Comparison of ENCODE assay signal across 11 cellular contexts in genomic region chr5:154288145-154288544, GRCh38.
A peak's percentile ranks its signal among the peaks of the same experiment; 100 is the strongest.
DNase-seq lines count a peak whose midpoint lies in the region; ATAC-seq and TF ChIP-seq lines count a peak whose summit lies in the region.
"Had no signal": no experiment of that assay in that cellular context is flagged by ENCODE, and none has a peak within 500 bp of the region (broad histone marks: within the 10 kb centered on the region; RNA-seq: fewer than 3 reads in every experiment).

No MANE protein-coding gene starts in this region.

- DNase-seq in GM03348 (ENCODE audit: low spot score): peak; percentile 63
- no peak for DNase-seq in central memory CD8-positive, alpha-beta T cell (ENCODE audit: low spot score in 2 of 2)
- DNase-seq in iris pigment epithelial cell (ENCODE audit: low read depth): peak; percentile 76
- DNase-seq in sigmoid colon: peak; percentile 85
- DNase-seq in activated CD4-positive, alpha-beta T cell treated with anti-CD3 and anti-CD28 coated beads for 48 hours: no peak
- DNase-seq in SKM-1 (lab: John Stamatoyannopoulos, UW; ENCODE audit: unreplicated experiment): no peak
- no peak for DNase-seq in COLO829 (ENCODE audit: low spot score)
- DNase-seq: CD8-positive, alpha-beta memory T cell; NCI-H510A had no signal

- H3K9me3 Mint-ChIP-seq in central memory CD8-positive, alpha-beta T cell: no peaks in the 10 kb centered on the region
- H3K9me3 Mint-ChIP-seq: CD8-positive, alpha-beta memory T cell had no signal

- no peak for TF ChIP-seq EP300 in sigmoid colon (IDR thresholded peaks at IDR 0.05)

- H3K36me3 ChIP-seq in sigmoid colon: no peaks in the 10 kb centered on the region

- peaks cover 33% of the 10 kb centered on the region for H3K4me1 Mint-ChIP-seq in central memory CD8-positive, alpha-beta T cell

- 64 to 88% methylated on average over 2 of the region's 2 CpGs for WGBS in sigmoid colon, 2 donors

- no peaks in the 10 kb centered on the region for H3K9me3 ChIP-seq in sigmoid colon

- intact Hi-C loops in sigmoid colon (cut with DNase I): no loop called here

- peaks cover 0 to 43% (median 34%) of the 10 kb centered on the region in 4 donors for H3K4me1 ChIP-seq in sigmoid colon

- TF ChIP-seq POLR2A in sigmoid colon (IDR thresholded peaks at IDR 0.05): no peak

- no peak for TF ChIP-seq CTCF in sigmoid colon (IDR thresholded peaks at IDR 0.05)

- peaks cover 2% of the 10 kb centered on the region for H3K36me3 Mint-ChIP-seq in central memory CD8-positive, alpha-beta T cell (ENCODE audit: insufficient read depth)

- no peak overlapping the region for H3K4me3 ChIP-seq in sigmoid colon

- H3K27ac Mint-ChIP-seq in central memory CD8-positive, alpha-beta T cell (ENCODE audit: low read depth): peak overlapping the region; percentile 1

- no peaks in the 10 kb centered on the region for H3K27me3 Mint-ChIP-seq in central memory CD8-positive, alpha-beta T cell
- H3K27me3 Mint-ChIP-seq: CD8-positive, alpha-beta memory T cell had no signal

- H3K27ac ChIP-seq in sigmoid colon: peak overlapping the region; percentile 65 to 77 (median 71)
- H3K27ac ChIP-seq: KMS-11 had no signal

- no peak for ATAC-seq in central memory CD8-positive, alpha-beta T cell (replicated peaks; ENCODE audit: extremely low read depth, poor library complexity, severe bottlenecking)
- ATAC-seq in GM18520 (IDR thresholded peaks at IDR 0.05; ENCODE audit: unreplicated experiment): no peak

- H3K27me3 ChIP-seq in sigmoid colon: no peaks in the 10 kb centered on the region

- H3K4me3 Mint-ChIP-seq in central memory CD8-positive, alpha-beta T cell: no peak overlapping the region
- H3K4me3 Mint-ChIP-seq: CD8-positive, alpha-beta memory T cell had no signal

Comparison
In these comparisons a context has a peak if more than half of its experiments do, and no peak if none do; other contexts are left out.
1. DNase-seq: peak in GM03348 (single experiment), iris pigment epithelial cell (single experiment) and sigmoid colon (single experiment); none in central memory CD8-positive, alpha-beta T cell (0 of 2), activated CD4-positive, alpha-beta T cell treated with anti-CD3 and anti-CD28 coated beads for 48 hours (single experiment), SKM-1 (single experiment) and COLO829 (single experiment).